Comparison of ENCODE assay signal across 1 cellular context in genomic region chr5:177454397-177455035, GRCh38.
TF ChIP-seq lines count a peak whose summit lies in the region.

No MANE protein-coding gene starts in this region.

TF ChIP-seq in HepG2, 621 proteins besides CTCF, POLR2A, EP300 and RAD21 (continued from another document and continues in another):
- TF ChIP-seq PBX2 (CRISPR knock-in tag; IDR thresholded peaks at IDR 0.05) = no peak
- no peak for TF ChIP-seq AKNA (CRISPR knock-in tag; IDR thresholded peaks at IDR 0.05; ENCODE audit: borderline replicate concordance)
- TF ChIP-seq MED13 (CRISPR knock-in tag; IDR thresholded peaks at IDR 0.05) = 0 out of 2 replicates have a peak, but pooled peaks have one; percentile 50
- no peak for TF ChIP-seq ZNF275 (CRISPR knock-in tag; IDR thresholded peaks at IDR 0.05; ENCODE audit: borderline replicate concordance)
- peak; percentile 29; the same call in 1 of the 2 replicates for TF ChIP-seq ELF3 (CRISPR knock-in tag; IDR thresholded peaks at IDR 0.05)
- TF ChIP-seq IKZF4 (CRISPR knock-in tag; IDR thresholded peaks at IDR 0.05; ENCODE audit: borderline replicate concordance, low read depth, not compliant biosample characterization) = no peak
- no peak for TF ChIP-seq POLR2AphosphoS2 (IDR thresholded peaks at IDR 0.05; ENCODE audit: low read depth, low read length)
- 0 out of 2 replicates have a peak, but pooled peaks have one; percentile 9 for TF ChIP-seq RARA (CRISPR knock-in tag; IDR thresholded peaks at IDR 0.05)
- TF ChIP-seq SALL2 (CRISPR knock-in tag; IDR thresholded peaks at IDR 0.05) = 0 out of 2 replicates have a peak, but pooled peaks have one; percentile 4
- no peak for TF ChIP-seq ZNF615 (CRISPR knock-in tag; IDR thresholded peaks at IDR 0.05; ENCODE audit: borderline replicate concordance)
- TF ChIP-seq ZBTB14 (CRISPR knock-in tag; IDR thresholded peaks at IDR 0.05) = peak; percentile 67
- TF ChIP-seq JDP2 (CRISPR knock-in tag; IDR thresholded peaks at IDR 0.05; ENCODE audit: borderline replicate concordance) = no peak
- 0 out of 2 replicates have a peak, but pooled peaks have one; percentile 46 for TF ChIP-seq POGK (CRISPR knock-in tag; conservative IDR thresholded peaks at IDR 0.05)
- no peak for TF ChIP-seq LCORL (IDR thresholded peaks at IDR 0.05)
- peak; percentile 46; the same call in 1 of the 2 replicates for TF ChIP-seq LCORL (CRISPR knock-in tag; IDR thresholded peaks at IDR 0.05)
- peak; percentile 33; the same call in 1 of the 2 replicates for TF ChIP-seq SOX5 (CRISPR knock-in tag; IDR thresholded peaks at IDR 0.05; ENCODE audit: borderline replicate concordance)
- peak; percentile 68 for TF ChIP-seq YY1 (IDR thresholded peaks at IDR 0.05; ENCODE audit: insufficient read depth, insufficient replicate concordance, low read depth, low read length)
- TF ChIP-seq ZNF431 (CRISPR knock-in tag; IDR thresholded peaks at IDR 0.05; ENCODE audit: borderline replicate concordance, low read depth) = no peak
- peak; percentile 16; the same call in 1 of the 2 replicates for TF ChIP-seq HCFC1 (IDR thresholded peaks at IDR 0.05; ENCODE audit: low read depth, low read length)
- TF ChIP-seq MLX (CRISPR knock-in tag; IDR thresholded peaks at IDR 0.05) = peak; percentile 40; the same call in 1 of the 2 replicates
- no peak for TF ChIP-seq REST (IDR thresholded peaks at IDR 0.05; ENCODE audit: borderline replicate concordance in 1 of 2, low read depth in 1 of 2, low read length in 2 of 2)
- TF ChIP-seq CEBPG (CRISPR knock-in tag; IDR thresholded peaks at IDR 0.05) = 0 out of 2 replicates have a peak, but pooled peaks have one; percentile 15
- no peak for TF ChIP-seq ZXDC (CRISPR knock-in tag; IDR thresholded peaks at IDR 0.05)
- TF ChIP-seq SIN3A (IDR thresholded peaks at IDR 0.05; ENCODE audit: borderline replicate concordance, low read depth, low read length) = 0 out of 2 replicates have a peak, but pooled peaks have one; percentile 37
- TF ChIP-seq GATAD1 (CRISPR knock-in tag; IDR thresholded peaks at IDR 0.05) = 0 out of 2 replicates have a peak, but pooled peaks have one; percentile 17
- TF ChIP-seq ZNF468 (CRISPR knock-in tag; IDR thresholded peaks at IDR 0.05) = no peak
- 0 out of 2 replicates have a peak, but pooled peaks have one; percentile 46 for TF ChIP-seq ZSCAN21 (CRISPR knock-in tag; IDR thresholded peaks at IDR 0.05; ENCODE audit: borderline replicate concordance)
- no peak for TF ChIP-seq NONO (IDR thresholded peaks at IDR 0.05)
- 0 out of 2 replicates have a peak, but pooled peaks have one; percentile 50 for TF ChIP-seq NONO (CRISPR knock-in tag; conservative IDR thresholded peaks at IDR 0.05)
- TF ChIP-seq MXI1 (IDR thresholded peaks at IDR 0.05; ENCODE audit: borderline replicate concordance, low read depth, low read length) = peak; percentile 59; the same call in 1 of the 3 replicates
- TF ChIP-seq HNF4A (CRISPR knock-in tag; IDR thresholded peaks at IDR 0.05) = peak; percentile 12; the same call in 1 of the 2 replicates
- no peak for TF ChIP-seq DMAP1 (CRISPR knock-in tag; IDR thresholded peaks at IDR 0.05)
- no peak for TF ChIP-seq ZNF432 (CRISPR knock-in tag; IDR thresholded peaks at IDR 0.05; ENCODE audit: borderline replicate concordance)
- no peak for TF ChIP-seq CSRNP2 (CRISPR knock-in tag; conservative IDR thresholded peaks at IDR 0.05; ENCODE audit: low read depth)
- peak; percentile 72; the same call in 1 of the 2 replicates for TF ChIP-seq ZSCAN12 (CRISPR knock-in tag; IDR thresholded peaks at IDR 0.05)
- TF ChIP-seq TGIF2 (CRISPR knock-in tag; IDR thresholded peaks at IDR 0.05) = peak; percentile 74; the same call in 1 of the 2 replicates
- TF ChIP-seq ZNF263 (CRISPR knock-in tag; IDR thresholded peaks at IDR 0.05) = peak; percentile 55; the same call in 1 of the 2 replicates
- no peak for TF ChIP-seq CERS6 (CRISPR knock-in tag; IDR thresholded peaks at IDR 0.05)
- TF ChIP-seq GTF2F1 (IDR thresholded peaks at IDR 0.05; ENCODE audit: low read length) = no peak
